Comparison of ENCODE assay signal across 8 cellular contexts in genomic region chr13:36343766-36344165, GRCh38. TPM values are rescaled to one million over a fixed set of nuclear protein-coding genes. Genes with fewer than 3 reads are reported as not detected.
DNase-seq lines count a peak whose midpoint lies in the region; TF ChIP-seq lines count a peak whose summit lies in the region.
"Had no signal": no experiment of that assay in that cellular context is flagged by ENCODE, and none has a peak within 500 bp of the region (broad histone marks: within the 10 kb centered on the region; RNA-seq: fewer than 3 reads in every experiment).

No MANE protein-coding gene starts in this region.

- H3K4me2 ChIP-seq in skeletal muscle satellite cell (ENCODE audit: low read length) (peak overlapping the region; percentile 89), SK-N-SH (no peak overlapping the region)

- H3K4me3 ChIP-seq in fibroblast of villous mesenchyme (ENCODE audit: low read depth, low read length), result peak overlapping the region; percentile 84
- H3K4me3 ChIP-seq in skeletal muscle satellite cell (ENCODE audit: low read length), result peak overlapping the region; percentile 82
- no peak overlapping the region for H3K4me3 ChIP-seq in SK-N-SH (ENCODE audit: low read depth in 2 of 2, low read length in 1 of 2)

- WGBS in SK-N-SH (ENCODE audit: low lambda C conversion rate), result 95% methylated on average over 3 of the region's 3 CpGs

- TF ChIP-seq RAD21 in SK-N-SH (IDR thresholded peaks at IDR 0.05; ENCODE audit: low read length), result no peak

- no peaks in the 10 kb centered on the region for H3K9me3 ChIP-seq in skeletal muscle satellite cell (replicated peaks; ENCODE audit: low read length)
- H3K9me3 ChIP-seq in SK-N-SH, result no peaks in the 10 kb centered on the region
- H3K9me3 ChIP-seq: heart right ventricle had no signal

- TF ChIP-seq CTCF in HFFc6 (IDR thresholded peaks at IDR 0.05), result no peak
- TF ChIP-seq CTCF in fibroblast of villous mesenchyme (IDR thresholded peaks at IDR 0.05; ENCODE audit: insufficient read depth, low read depth, low read length), result no peak
- TF ChIP-seq CTCF in SK-N-SH (IDR thresholded peaks at IDR 0.05), result no peak

- H3K4me3 Mint-ChIP-seq in HFFc6, result peak overlapping the region; percentile 98
- H3K4me3 Mint-ChIP-seq in activated CD4-positive, alpha-beta memory T cell treated with anti-CD3 and anti-CD28 coated beads, Interleukin-2, amount 10 ng/mL, durations not matched to agents 7 days and 5 days, result peak overlapping the region; percentile 13

- H2AFZ ChIP-seq in SK-N-SH (ENCODE audit: low read depth), result no peak overlapping the region

- H3K36me3 ChIP-seq in skeletal muscle satellite cell (ENCODE audit: insufficient read depth, low read length) (no peaks in the 10 kb centered on the region), SK-N-SH (replicated peaks in 1 of 2; ENCODE audit: control insufficient read depth in 1 of 2, insufficient read depth in 2 of 2, low read length in 1 of 2) (no peaks in the 10 kb centered on the region)
- H3K36me3 ChIP-seq: heart right ventricle had no signal

- CTCF ChIA-PET in activated CD4-positive, alpha-beta memory T cell treated with anti-CD3 and anti-CD28 coated beads, Interleukin-2, amount 10 ng/mL, durations not matched to agents 7 days and 5 days (lab: Charles Lee), result no interaction called here
- CTCF ChIA-PET in SK-N-SH (lab: Yijun Ruan, JAX), result interaction anchor here (0.8 to 0.9 kb wide), 2 partner anchors 195 to 392 kb away, joined by 3 read pairs; no protein-coding TSS in a partner anchor

- POLR2A ChIA-PET in activated CD4-positive, alpha-beta memory T cell treated with anti-CD3 and anti-CD28 coated beads, Interleukin-2, amount 10 ng/mL, durations not matched to agents 7 days and 5 days (lab: Charles Lee), result interaction anchor here (1.3 to 1.6 kb wide), 2 partner anchors 12 to 656 kb away, joined by 3 to 4 read pairs; partner anchors contain the start of gene EXOSC8
- POLR2A ChIA-PET in SK-N-SH (lab: Yijun Ruan, JAX), result no interaction called here

- H3K27ac Mint-ChIP-seq in HFFc6, result peak overlapping the region; percentile 100
- no peak overlapping the region for H3K27ac Mint-ChIP-seq in activated CD4-positive, alpha-beta memory T cell treated with anti-CD3 and anti-CD28 coated beads, Interleukin-2, amount 10 ng/mL, durations not matched to agents 7 days and 5 days

- TF ChIP-seq EP300 in SK-N-SH (IDR thresholded peaks at IDR 0.05; ENCODE audit: borderline replicate concordance in 1 of 2, low read depth in 1 of 2, low read length in 1 of 2), result no peak

- H3K79me2 ChIP-seq in SK-N-SH (ENCODE audit: insufficient read depth), result peaks cover 3% of the 10 kb centered on the region; the same call in 1 of the 2 replicates

- DNase-seq in HFFc6 (no peak), fibroblast of villous mesenchyme (ENCODE audit: low read depth) (no peak), SK-N-SH (no peak), AG08396 (ENCODE audit: low spot score) (no peak), 8988T (no peak)
- DNase-seq in activated CD4-positive, alpha-beta memory T cell treated with anti-CD3 and anti-CD28 coated beads, Interleukin-2, amount 10 ng/mL, durations not matched to agents 7 days and 5 days, result no peak
- DNase-seq: heart right ventricle had no signal

- no peak overlapping the region for H3K27ac ChIP-seq in SK-N-SH (ENCODE audit: low read depth in 2 of 2, low read length in 1 of 2)

- H3K27me3 Mint-ChIP-seq in HFFc6 (ENCODE audit: insufficient read depth), result peaks cover 3% of the 10 kb centered on the region; the same call in 1 of the 2 replicates
- H3K27me3 Mint-ChIP-seq in activated CD4-positive, alpha-beta memory T cell treated with anti-CD3 and anti-CD28 coated beads, Interleukin-2, amount 10 ng/mL, durations not matched to agents 7 days and 5 days, result peaks cover 13% of the 10 kb centered on the region

- no peaks in the 10 kb centered on the region for H4K20me1 ChIP-seq in SK-N-SH (ENCODE audit: insufficient read depth)

- H3K9ac ChIP-seq in skeletal muscle satellite cell (ENCODE audit: low read depth, low read length) (no peak overlapping the region), SK-N-SH (no peak overlapping the region)

- no peaks in the 10 kb centered on the region for H3K9me2 ChIP-seq in SK-N-SH

- H3K27me3 ChIP-seq in skeletal muscle satellite cell (ENCODE audit: control insufficient read depth, insufficient read depth, low read length) (no peaks in the 10 kb centered on the region), SK-N-SH (ENCODE audit: insufficient read depth) (no peaks in the 10 kb centered on the region)
- H3K27me3 ChIP-seq: heart right ventricle had no signal

- peaks cover 17% of the 10 kb centered on the region for H3K36me3 Mint-ChIP-seq in HFFc6 (ENCODE audit: low read depth)
- peaks cover 7% of the 10 kb centered on the region for H3K36me3 Mint-ChIP-seq in activated CD4-positive, alpha-beta memory T cell treated with anti-CD3 and anti-CD28 coated beads, Interleukin-2, amount 10 ng/mL, durations not matched to agents 7 days and 5 days (ENCODE audit: low read depth)

- no peaks in the 10 kb centered on the region for H3K9me3 Mint-ChIP-seq in HFFc6
- no peaks in the 10 kb centered on the region for H3K9me3 Mint-ChIP-seq in activated CD4-positive, alpha-beta memory T cell treated with anti-CD3 and anti-CD28 coated beads, Interleukin-2, amount 10 ng/mL, durations not matched to agents 7 days and 5 days

- H3K4me1 ChIP-seq in skeletal muscle satellite cell (ENCODE audit: control insufficient read depth, insufficient read depth, low read length) (peaks cover 20% of the 10 kb centered on the region), SK-N-SH (ENCODE audit: control insufficient read depth in 1 of 2, insufficient read depth in 2 of 2, low read depth in 1 of 2, low read length in 1 of 2) (no peaks in the 10 kb centered on the region; a peak in 2 of 4 replicates)

- peaks cover 4% of the 10 kb centered on the region for H3F3A ChIP-seq in SK-N-SH (replicated peaks; ENCODE audit: insufficient read depth)

- H3K4me1 Mint-ChIP-seq in HFFc6 (ENCODE audit: low read depth), result peaks cover 64% of the 10 kb centered on the region
- peaks cover 30% of the 10 kb centered on the region for H3K4me1 Mint-ChIP-seq in activated CD4-positive, alpha-beta memory T cell treated with anti-CD3 and anti-CD28 coated beads, Interleukin-2, amount 10 ng/mL, durations not matched to agents 7 days and 5 days

TF ChIP-seq in SK-N-SH, 30 proteins besides CTCF, POLR2A, EP300 and RAD21:
- TF ChIP-seq RCOR1 (IDR thresholded peaks at IDR 0.05; ENCODE audit: low read length), result no peak
- no peak for TF ChIP-seq SMC3 (IDR thresholded peaks at IDR 0.05; ENCODE audit: low read depth, low read length)
- no peak for TF ChIP-seq TCF12 (IDR thresholded peaks at IDR 0.05)
- no peak for TF ChIP-seq TEAD4 (IDR thresholded peaks at IDR 0.05; ENCODE audit: borderline replicate concordance, insufficient read depth)

RNA-seq across cellular contexts. Expression of gene SPART, which starts 2.4 kb away (rescaled TPM):
- 10 to 100 TPM; 54.3 to 67.1 (median 58.6) TPM for total RNA-seq in HFFc6 (2021; fragmentation: NEBNext Ultra II Directional; extraction: Animal tissue kit (Norgen Biotek cat#: 25700))
- total RNA-seq in activated CD4-positive, alpha-beta memory T cell treated with anti-CD3 and anti-CD28 coated beads, Interleukin-2, amount 10 ng/mL, durations not matched to agents 7 days and 5 days, result 10 to 100 TPM; 23.6 to 24.0 TPM
- total RNA-seq in fibroblast of villous mesenchyme, result 60.6 and 106 TPM in 2 replicates
- total RNA-seq in skeletal muscle satellite cell (2012; rRNA removed), result 39.5 and 67.4 TPM in 2 replicates
- 4.8 and 8.4 TPM in 2 replicates for polyA plus RNA-seq in SK-N-SH (2012; rRNA removed)
- polyA plus RNA-seq in SK-N-SH (2012; cell fraction: cytosol; rRNA removed), result 7.6 TPM in 2 replicates
- polyA plus RNA-seq in SK-N-SH (2012; cell fraction: nucleus; rRNA removed), result 2.0 and 8.8 TPM in 2 replicates

RNA-seq across cellular contexts. Expression of gene CCDC169, which starts 46.2 kb away (rescaled TPM):
- total RNA-seq in HFFc6 (2021; fragmentation: NEBNext Ultra II Directional; extraction: Animal tissue kit (Norgen Biotek cat#: 25700)), result 1 to 10 TPM; 1.3 to 2.5 (median 2.1) TPM
- under 1 TPM; 0.13 to 0.25 TPM for total RNA-seq in activated CD4-positive, alpha-beta memory T cell treated with anti-CD3 and anti-CD28 coated beads, Interleukin-2, amount 10 ng/mL, durations not matched to agents 7 days and 5 days
- 0.97 and 4.3 TPM in 2 replicates for total RNA-seq in fibroblast of villous mesenchyme
- 2.0 and 2.8 TPM in 2 replicates for total RNA-seq in skeletal muscle satellite cell (2012; rRNA removed)
- 1.8 and 3.1 TPM in 2 replicates for polyA plus RNA-seq in SK-N-SH (2012; rRNA removed)
- polyA plus RNA-seq in SK-N-SH (2012; cell fraction: cytosol; rRNA removed), result 3.0 and 3.9 TPM in 2 replicates
- polyA plus RNA-seq in SK-N-SH (2012; cell fraction: nucleus; rRNA removed), result 0.89 and 3.0 TPM in 2 replicates

Comparison
In these comparisons a context has a peak if more than half of its experiments do, and no peak if none do; other contexts are left out.
1. H3K4me3 ChIP-seq: peak in fibroblast of villous mesenchyme (single experiment) and skeletal muscle satellite cell (single experiment); none in SK-N-SH (0 of 2).